Comparison of ENCODE assay signal across 2 cellular contexts in the genomic region with DNA sequence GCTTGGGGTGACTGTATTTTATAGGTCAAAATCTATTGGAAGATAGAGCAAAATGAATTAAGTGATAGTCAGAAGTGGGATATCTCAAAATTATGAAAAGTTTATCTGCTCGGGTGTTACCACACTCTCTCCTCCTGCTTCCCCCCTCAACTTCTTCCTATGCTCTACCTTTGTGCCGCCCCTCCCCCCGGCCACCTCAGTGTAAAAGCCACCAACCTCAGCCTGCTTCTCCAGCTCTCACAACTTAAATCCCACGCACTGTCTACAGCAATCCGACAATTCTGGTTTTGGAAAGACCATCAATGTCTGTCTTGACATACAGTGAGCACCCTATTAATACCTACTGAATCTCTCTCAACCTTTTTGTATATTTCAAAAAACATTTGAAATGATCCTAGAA.
TF ChIP-seq lines count a peak whose summit lies in the region.

No MANE protein-coding gene starts in this region.

TF ChIP-seq in GM23338, 12 proteins besides CTCF, POLR2A, EP300 and RAD21 (continued from another document):
- TF ChIP-seq, protein P1, sequence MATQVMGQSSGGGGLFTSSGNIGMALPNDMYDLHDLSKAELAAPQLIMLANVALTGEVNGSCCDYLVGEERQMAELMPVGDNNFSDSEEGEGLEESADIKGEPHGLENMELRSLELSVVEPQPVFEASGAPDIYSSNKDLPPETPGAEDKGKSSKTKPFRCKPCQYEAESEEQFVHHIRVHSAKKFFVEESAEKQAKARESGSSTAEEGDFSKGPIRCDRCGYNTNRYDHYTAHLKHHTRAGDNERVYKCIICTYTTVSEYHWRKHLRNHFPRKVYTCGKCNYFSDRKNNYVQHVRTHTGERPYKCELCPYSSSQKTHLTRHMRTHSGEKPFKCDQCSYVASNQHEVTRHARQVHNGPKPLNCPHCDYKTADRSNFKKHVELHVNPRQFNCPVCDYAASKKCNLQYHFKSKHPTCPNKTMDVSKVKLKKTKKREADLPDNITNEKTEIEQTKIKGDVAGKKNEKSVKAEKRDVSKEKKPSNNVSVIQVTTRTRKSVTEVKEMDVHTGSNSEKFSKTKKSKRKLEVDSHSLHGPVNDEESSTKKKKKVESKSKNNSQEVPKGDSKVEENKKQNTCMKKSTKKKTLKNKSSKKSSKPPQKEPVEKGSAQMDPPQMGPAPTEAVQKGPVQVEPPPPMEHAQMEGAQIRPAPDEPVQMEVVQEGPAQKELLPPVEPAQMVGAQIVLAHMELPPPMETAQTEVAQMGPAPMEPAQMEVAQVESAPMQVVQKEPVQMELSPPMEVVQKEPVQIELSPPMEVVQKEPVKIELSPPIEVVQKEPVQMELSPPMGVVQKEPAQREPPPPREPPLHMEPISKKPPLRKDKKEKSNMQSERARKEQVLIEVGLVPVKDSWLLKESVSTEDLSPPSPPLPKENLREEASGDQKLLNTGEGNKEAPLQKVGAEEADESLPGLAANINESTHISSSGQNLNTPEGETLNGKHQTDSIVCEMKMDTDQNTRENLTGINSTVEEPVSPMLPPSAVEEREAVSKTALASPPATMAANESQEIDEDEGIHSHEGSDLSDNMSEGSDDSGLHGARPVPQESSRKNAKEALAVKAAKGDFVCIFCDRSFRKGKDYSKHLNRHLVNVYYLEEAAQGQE (IDR thresholded peaks at IDR 0.05; ENCODE audit: unreplicated experiment): no peak
- TF ChIP-seq NANOG (IDR thresholded peaks at IDR 0.05; ENCODE audit: borderline replicate concordance) (no peak), STAT1 (IDR thresholded peaks at IDR 0.05; ENCODE audit: unreplicated experiment) (no peak), ZNF114 (CRISPR knock-in tag; IDR thresholded peaks at IDR 0.05) (no peak), POLR2AphosphoS5 (IDR thresholded peaks at IDR 0.05; ENCODE audit: low read depth) (no peak), ZNF462 (CRISPR knock-in tag; IDR thresholded peaks at IDR 0.05) (no peak), JUNB (IDR thresholded peaks at IDR 0.05; ENCODE audit: unreplicated experiment) (no peak), ETS1 (IDR thresholded peaks at IDR 0.05) (no peak), EZH2phosphoT487 (IDR thresholded peaks at IDR 0.05; ENCODE audit: unreplicated experiment) (no peak)
TF ChIP-seq in GM23338: peak in this region for 0.

TF ChIP-seq in WTC11, 78 proteins besides CTCF, POLR2A, EP300 and RAD21 (continued from another document):
- TF ChIP-seq, protein P2, sequence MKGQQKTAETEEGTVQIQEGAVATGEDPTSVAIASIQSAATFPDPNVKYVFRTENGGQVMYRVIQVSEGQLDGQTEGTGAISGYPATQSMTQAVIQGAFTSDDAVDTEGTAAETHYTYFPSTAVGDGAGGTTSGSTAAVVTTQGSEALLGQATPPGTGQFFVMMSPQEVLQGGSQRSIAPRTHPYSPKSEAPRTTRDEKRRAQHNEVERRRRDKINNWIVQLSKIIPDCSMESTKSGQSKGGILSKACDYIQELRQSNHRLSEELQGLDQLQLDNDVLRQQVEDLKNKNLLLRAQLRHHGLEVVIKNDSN (CRISPR knock-in tag; IDR thresholded peaks at IDR 0.05): no peak
- no peak for TF ChIP-seq TP53 (CRISPR knock-in tag; IDR thresholded peaks at IDR 0.05)
- no peak for TF ChIP-seq MXD4 (CRISPR knock-in tag; IDR thresholded peaks at IDR 0.05; ENCODE audit: borderline replicate concordance)
- TF ChIP-seq ZNF232 (CRISPR knock-in tag; IDR thresholded peaks at IDR 0.05): no peak
- TF ChIP-seq ATF6 (CRISPR knock-in tag; IDR thresholded peaks at IDR 0.05): no peak
- TF ChIP-seq NR2C2 (CRISPR knock-in tag; IDR thresholded peaks at IDR 0.05): no peak
- TF ChIP-seq ELF4 (CRISPR knock-in tag; IDR thresholded peaks at IDR 0.05; ENCODE audit: low read depth): no peak
- no peak for TF ChIP-seq RORB (CRISPR knock-in tag; IDR thresholded peaks at IDR 0.05)
- no peak for TF ChIP-seq JUN (CRISPR knock-in tag; IDR thresholded peaks at IDR 0.05)
